Comparison of ENCODE assay signal across 9 cellular contexts in genomic region chr1:18217398-18218043, GRCh38.
DNase-seq lines count a peak whose midpoint lies in the region; ATAC-seq and TF ChIP-seq lines count a peak whose summit lies in the region.
"Had no signal": no experiment of that assay in that cellular context is flagged by ENCODE, and none has a peak within 500 bp of the region (broad histone marks: within the 10 kb centered on the region; RNA-seq: fewer than 3 reads in every experiment).

No MANE protein-coding gene starts in this region.

- no peak overlapping the region for H3K27ac ChIP-seq in SJCRH30

- no peaks in the 10 kb centered on the region for H3K4me1 Mint-ChIP-seq in activated T-cell treated with anti-CD3 and anti-CD28 coated beads, Interleukin-2, amount 50 U/mL, for 24 hours (ENCODE audit: low read depth)

- peak; percentile 61 for DNase-seq in D341Med (ENCODE audit: low spot score)
- DNase-seq in GM20000 (ENCODE audit: low spot score): peak; percentile 28
- DNase-seq in SJCRH30: peak; percentile 27 to 58
- DNase-seq in islet precursor cell: peak; percentile 70
- DNase-seq in activated T-cell treated with anti-CD3 and anti-CD28 coated beads, Interleukin-2, amount 50 U/mL, for 24 hours: no peak
- no peak for DNase-seq in SKM-1 treated with dmso at 0.1 percent for 144 hours (lab: John Stamatoyannopoulos, UW; ENCODE audit: unreplicated experiment)
- no peak for DNase-seq in NCI-H1694 treated with DMSO at 0.1 percent for 48 hours (lab: John Stamatoyannopoulos, UW)
- DNase-seq: stimulated activated CD4-positive, alpha-beta T cell treated with anti-CD3 and anti-CD28 coated beads, Interleukin-1b, Interleukin-23, amount 100 ng/mL, for 48 hours had no signal

- H3K9me3 ChIP-seq in SJCRH30 (replicated peaks): no peaks in the 10 kb centered on the region; the same call in 1 of the 2 replicates

- no peaks in the 10 kb centered on the region for H3K4me1 ChIP-seq in SJCRH30

- no peaks in the 10 kb centered on the region for H3K36me3 ChIP-seq in SJCRH30

- H3K36me3 Mint-ChIP-seq in activated T-cell treated with anti-CD3 and anti-CD28 coated beads, Interleukin-2, amount 50 U/mL, for 24 hours (ENCODE audit: low read depth): no peaks in the 10 kb centered on the region

- peaks cover 27% of the 10 kb centered on the region for H3K27me3 Mint-ChIP-seq in activated T-cell treated with anti-CD3 and anti-CD28 coated beads, Interleukin-2, amount 50 U/mL, for 24 hours

- H3K9me3 Mint-ChIP-seq in activated T-cell treated with anti-CD3 and anti-CD28 coated beads, Interleukin-2, amount 50 U/mL, for 24 hours: peaks cover 17% of the 10 kb centered on the region

- 0 out of 2 replicates have a peak, but pooled peaks cover 4% of the 10 kb centered on the region for H3K27me3 ChIP-seq in SJCRH30

- H3K4me3 ChIP-seq in SJCRH30: no peak overlapping the region

- ATAC-seq in GM19328 (IDR thresholded peaks at IDR 0.05; ENCODE audit: unreplicated experiment): no peak

- no peak overlapping the region for H3K27ac Mint-ChIP-seq in activated T-cell treated with anti-CD3 and anti-CD28 coated beads, Interleukin-2, amount 50 U/mL, for 24 hours

- peak; percentile 55 for TF ChIP-seq CTCF in GM20000 (IDR thresholded peaks at IDR 0.05; ENCODE audit: extremely low read depth, missing control alignments)

- no peak overlapping the region for H3K4me3 Mint-ChIP-seq in activated T-cell treated with anti-CD3 and anti-CD28 coated beads, Interleukin-2, amount 50 U/mL, for 24 hours

Comparison
In these comparisons a context has a peak if more than half of its experiments do, and no peak if none do; other contexts are left out.
1. DNase-seq: peak in D341Med (single experiment), GM20000 (single experiment), SJCRH30 (2 of 2) and islet precursor cell (single experiment); none in activated T-cell treated with anti-CD3 and anti-CD28 coated beads, Interleukin-2, amount 50 U/mL, for 24 hours (single experiment), SKM-1 treated with dmso at 0.1 percent for 144 hours (single experiment) and NCI-H1694 treated with DMSO at 0.1 percent for 48 hours (single experiment).